14 cellular contexts compared by ENCODE assay signal in genomic region chr20:19699132-19699971, GRCh38. TPM values are rescaled to one million over a fixed set of nuclear protein-coding genes. Genes with fewer than 3 reads are reported as not detected.
DNase-seq lines count a peak whose midpoint lies in the region; FAIRE-seq and TF ChIP-seq lines count a peak whose summit lies in the region.
"Had no signal": no experiment of that assay in that cellular context is flagged by ENCODE, and none has a peak within 500 bp of the region (broad histone marks: within the 10 kb centered on the region; RNA-seq: fewer than 3 reads in every experiment).

No MANE protein-coding gene starts in this region.

- H3K27ac ChIP-seq in mammary epithelial cell (ENCODE audit: insufficient read depth, low read depth, low read length): no peak overlapping the region
- H3K27ac ChIP-seq in uterus: no peak overlapping the region

- H4K20me1 ChIP-seq in mammary epithelial cell (ENCODE audit: insufficient read depth, low read length): no peaks in the 10 kb centered on the region

- intact Hi-C loops in mammary epithelial cell (cut with micrococcal nuclease): no loop called here
- intact Hi-C loops in uterus (cut with DNase I; ENCODE audit: low total_unique reads): loop anchor here (10.0 kb wide), 1 partner anchor 295 kb away; no protein-coding TSS in a partner anchor

- H3K36me3 ChIP-seq in mammary epithelial cell (ENCODE audit: insufficient read depth, low read length) (no peaks in the 10 kb centered on the region), uterus (no peaks in the 10 kb centered on the region)

- no peak for FAIRE-seq in frontal cortex (lab: Jason Lieb, UNC)
- FAIRE-seq: GM12891 had no signal

- H3K27me3 ChIP-seq in mammary epithelial cell (ENCODE audit: insufficient read depth, low read length) (no peaks in the 10 kb centered on the region), uterus (no peaks in the 10 kb centered on the region)

- TF ChIP-seq CTCF in mammary epithelial cell (conservative IDR thresholded peaks at IDR 0.05 in 1 of 2, IDR thresholded peaks at IDR 0.05 in 1 of 2; ENCODE audit: extremely low read depth in 1 of 2, insufficient read depth in 1 of 2, low read depth in 1 of 2, low read length in 2 of 2) (no peak), uterus (IDR thresholded peaks at IDR 0.05) (no peak)

- TF ChIP-seq POLR2A in uterus (IDR thresholded peaks at IDR 0.05): no peak

- H3K4me3 ChIP-seq in mammary epithelial cell (replicated peaks in 1 of 3; ENCODE audit: insufficient read depth in 1 of 3, low read depth in 2 of 3, low read length in 3 of 3): no peak overlapping the region
- no peak overlapping the region for H3K4me3 ChIP-seq in uterus

- H3K9me3 ChIP-seq in mammary epithelial cell (replicated peaks; ENCODE audit: insufficient read depth, low read length) (no peaks in the 10 kb centered on the region), uterus (no peaks in the 10 kb centered on the region)

- no TSS peak for BruUV-seq in mammary epithelial cell (replicated peaks; lab: Mats Ljungman, UMichigan)

- POLR2A ChIA-PET in HEK293T (lab: Yijun Ruan, JAX): no interaction called here

- peak overlapping the region; percentile 28 for H2AFZ ChIP-seq in mammary epithelial cell (ENCODE audit: low read depth, low read length)

- peaks cover 14% of the 10 kb centered on the region for H3K4me1 ChIP-seq in mammary epithelial cell (ENCODE audit: insufficient read depth, low read length)
- H3K4me1 ChIP-seq in uterus: no peaks in the 10 kb centered on the region

- WGBS in mammary epithelial cell (ENCODE audit: low coverage, missing lambda C conversion rate): 84% methylated on average over 4 of the region's 4 CpGs

- CTCF ChIA-PET in mammary epithelial cell (lab: Charles Lee; ENCODE audit: low non-redundant PET) (no interaction called here), HEK293T (lab: Yijun Ruan, JAX) (no interaction called here)

- dilution Hi-C loops in mammary epithelial cell (cut with HindIII; ENCODE audit: low sequenced_read_pairs): no loop called here

- no peak overlapping the region for H3K9ac ChIP-seq in mammary epithelial cell (ENCODE audit: insufficient read depth, low read length)

- H3K4me2 ChIP-seq in mammary epithelial cell (ENCODE audit: insufficient read depth, low read depth, low read length): no peak overlapping the region

- DNase-seq in AG08395 (ENCODE audit: low spot score) (peak; percentile 84), NCI-H1694 (lab: John Stamatoyannopoulos, UW) (peak; percentile 68), mammary epithelial cell (peak; percentile 71), kidney tubule cell (ENCODE audit: low spot score) (peak; percentile 92), uterus (no peak), HEK293T (ENCODE audit: extremely low spot score) (no peak), NCI-H2107 (lab: John Stamatoyannopoulos, UW) (no peak), frontal cortex (ENCODE audit: low spot score in 2 of 2) (no peak)
- DNase-seq: activated CD8-positive, alpha-beta memory T cell treated with anti-CD3 and anti-CD28 coated beads, Interleukin-2, amount 50 U/mL, for 48 hours; CD4-positive, alpha-beta memory T cell; KBM-7; occipital lobe; T-helper 9 cell had no signal

- H3K79me2 ChIP-seq in mammary epithelial cell (ENCODE audit: insufficient read depth, low read length): no peaks in the 10 kb centered on the region

- in situ Hi-C loops in mammary epithelial cell (cut with MboI; ENCODE audit: low sequenced_read_pairs in 2 of 2): no loop called here

TF ChIP-seq in HEK293T, 16 proteins besides CTCF, POLR2A, EP300 and RAD21:
- TF ChIP-seq ELF4 (IDR thresholded peaks at IDR 0.05) (no peak), HDGF (IDR thresholded peaks at IDR 0.05; ENCODE audit: borderline replicate concordance) (no peak), ZNF384 (IDR thresholded peaks at IDR 0.05) (no peak), SP1 (IDR thresholded peaks at IDR 0.05) (no peak), PKNOX1 (IDR thresholded peaks at IDR 0.05) (no peak), ARNT (IDR thresholded peaks at IDR 0.05) (no peak), LEF1 (IDR thresholded peaks at IDR 0.05; ENCODE audit: borderline replicate concordance) (no peak)

RNA-seq across cellular contexts. Expression of gene RIN2, which starts 58.7 kb away (rescaled TPM):
- total RNA-seq in mammary epithelial cell (10 to 100 TPM; 42.2 to 45.2 TPM), uterus (10 to 100 TPM; 29.7 to 77.5 (median 59.6) TPM), frontal cortex (9.0 TPM)
- polyA plus RNA-seq in mammary epithelial cell: 29.1 TPM
- 93.5 TPM for polyA minus RNA-seq in mammary epithelial cell
- polyA plus RNA-seq: CD4-positive, alpha-beta memory T cell had no signal

Comparison
In these comparisons a context has a peak if more than half of its experiments do, and no peak if none do; other contexts are left out.
1. DNase-seq: peak in AG08395 (single experiment), NCI-H1694 (single experiment), mammary epithelial cell (single experiment) and kidney tubule cell (single experiment); none in uterus (0 of 2), HEK293T (single experiment), NCI-H2107 (single experiment) and frontal cortex (0 of 2).